Comparison of ENCODE assay signal across 8 cellular contexts in genomic region chr13:114234645-114235421, GRCh38. TPM values are rescaled to one million over a fixed set of nuclear protein-coding genes. Genes with fewer than 3 reads are reported as not detected.
DNase-seq lines count a peak whose midpoint lies in the region; ATAC-seq, FAIRE-seq and TF ChIP-seq lines count a peak whose summit lies in the region.

CDC16 (plus strand) TSS chr13:114234897; CDS start chr13:114235085, 188 bp downstream.

- in situ Hi-C loops in ACHN (cut with HindIII; ENCODE audit: low pct_ligation_motif_present, low pct_unique_long_range_greater_than_20kb, low sequenced_read_pairs), result no loop called here

- TF ChIP-seq CTCF in WERI-Rb-1 (IDR thresholded peaks at IDR 0.05; ENCODE audit: low read depth, low read length) (0 out of 2 replicates have a peak, but pooled peaks have one; percentile 2), breast epithelium (IDR thresholded peaks at IDR 0.05) (no peak)

- peaks cover 34% of the 10 kb centered on the region for H3K36me3 ChIP-seq in WERI-Rb-1
- no peaks in the 10 kb centered on the region for H3K36me3 ChIP-seq in breast epithelium
- peaks cover 4 to 13% of the 10 kb centered on the region in 2 donors for H3K36me3 ChIP-seq in small intestine (ENCODE audit: control insufficient read depth in 2 of 2, insufficient read depth in 2 of 2, low read length in 2 of 2)

- intact Hi-C loops in breast epithelium (cut with DNase I; ENCODE audit: low total_unique reads), result no loop called here

- DNase-seq in ACHN (peak; percentile 89), NCI-H2171 treated with DMSO at 0.1 percent for 48 hours (lab: John Stamatoyannopoulos, UW) (peak; percentile 94), WERI-Rb-1 (peak; percentile 100), breast epithelium (ENCODE audit: low spot score in 2 of 2) (peak; percentile 85 to 91), iPS-NIHi11 (ENCODE audit: low spot score) (peak; percentile 98), small intestine (peak; percentile 95)

- H3K9me3 ChIP-seq in WERI-Rb-1 (ENCODE audit: severe bottlenecking), result peaks cover 8% of the 10 kb centered on the region
- H3K9me3 ChIP-seq in breast epithelium, result no peaks in the 10 kb centered on the region
- no peaks in the 10 kb centered on the region for H3K9me3 ChIP-seq in small intestine (ENCODE audit: control insufficient read depth, low read depth)

- no peaks in the 10 kb centered on the region for H3K27me3 ChIP-seq in WERI-Rb-1 (ENCODE audit: insufficient read depth, low read depth, severe bottlenecking)
- H3K27me3 ChIP-seq in breast epithelium, result no peaks in the 10 kb centered on the region
- no peaks in the 10 kb centered on the region for H3K27me3 ChIP-seq in small intestine (ENCODE audit: control insufficient read depth in 2 of 2, insufficient read depth in 2 of 2, low read length in 2 of 2)

- H3K4me3 ChIP-seq in WERI-Rb-1 (ENCODE audit: low read depth, low read length) (peak within 1 kb of the TSS; percentile 95), breast epithelium (peak within 1 kb of the TSS; percentile 69 to 95 (median 88)), small intestine (ENCODE audit: low read depth in 1 of 2, low read length in 2 of 2) (peak within 1 kb of the TSS; percentile 82 to 86)

- 0 to 1% (median 1%) methylated on average over 68 to 76 of the region's 76 CpGs for WGBS in small intestine, 3 donors

- no peak for FAIRE-seq in small intestine (lab: Jason Lieb, UNC)

- H3K27ac ChIP-seq in WERI-Rb-1 (peak within 1 kb of the TSS; percentile 91), breast epithelium (peak within 1 kb of the TSS; percentile 73 to 89), small intestine (ENCODE audit: low read depth in 1 of 2, low read length in 1 of 2) (peak within 1 kb of the TSS; percentile 92 to 96)

- TF ChIP-seq POLR2A in breast epithelium (IDR thresholded peaks at IDR 0.05), result no peak

- peak; percentile 90 for ATAC-seq in GM18868 (IDR thresholded peaks at IDR 0.05; ENCODE audit: unreplicated experiment)
- ATAC-seq in HG03103 (IDR thresholded peaks at IDR 0.05; ENCODE audit: low read depth, unreplicated experiment), result peak; percentile 91

- H3K4me1 ChIP-seq in breast epithelium (no peaks in the 10 kb centered on the region), small intestine (ENCODE audit: control insufficient read depth in 2 of 2, insufficient read depth in 1 of 2, low read depth in 1 of 2, low read length in 1 of 2) (peaks cover 1 to 2% of the 10 kb centered on the region in 2 donors)

RNA-seq across cellular contexts. Expression of gene CDC16, which starts in this region (rescaled TPM):
- total RNA-seq in breast epithelium, result 10 to 100 TPM; 53.1 to 82.5 (median 77.7) TPM
- polyA plus RNA-seq in small intestine, result 10 to 100 TPM; 39.4 to 55.2 (median 41.9) TPM

Comparison
In these comparisons a context has a peak if more than half of its experiments do, and no peak if none do; other contexts are left out.
1. Peak in every context shown above with its lines: DNase-seq, ATAC-seq, H3K4me3 ChIP-seq and H3K27ac ChIP-seq.